ENCODE assay signal across 25 cellular contexts in genomic region chr22:21106000-21106399, GRCh38.
"Had no signal": no experiment of that assay in that cellular context is flagged by ENCODE, and none has a peak within 500 bp of the region (broad histone marks: within the 10 kb centered on the region; RNA-seq: fewer than 3 reads in every experiment).

No MANE protein-coding gene starts in this region.

- H3K27ac ChIP-seq: dorsolateral prefrontal cortex, esophagus squamous epithelium, left ventricle myocardium inferior, lower lobe of right lung, neutrophil, psoas muscle, spleen, testis, tibial nerve had no signal

- H3K36me3 ChIP-seq: esophagus squamous epithelium, left ventricle myocardium inferior, lower lobe of right lung, neutrophil, spleen, tibial nerve had no signal

- FAIRE-seq: endometrium, keratinocyte had no signal

- H3K4me3 ChIP-seq: dorsolateral prefrontal cortex, esophagus squamous epithelium, left ventricle myocardium inferior, lower lobe of right lung, psoas muscle, spleen, testis, tibial nerve had no signal

- H3K4me3 Mint-ChIP-seq: immature natural killer cell; naive thymus-derived CD4-positive, alpha-beta T cell; nephron progenitor cell; stimulated activated naive B cell treated with anti-CD40 and anti-IgM and Interleukin-4, amounts not matched to agents 10 μg/mL and 1 μg/mL and 100 μg/mL, for 72 hours; stimulated activated naive CD8-positive, alpha-beta T cell treated with anti-CD3 and anti-CD28 coated beads, Interleukin-15, amount 100 ng/mL, for 72 hours had no signal

- H3K4me1 ChIP-seq: psoas muscle had no signal

- H3K9me3 Mint-ChIP-seq: immature natural killer cell; nephron progenitor cell; stimulated activated naive B cell treated with anti-CD40 and anti-IgM and Interleukin-4, amounts not matched to agents 10 μg/mL and 1 μg/mL and 100 μg/mL, for 72 hours; stimulated activated naive CD8-positive, alpha-beta T cell treated with anti-CD3 and anti-CD28 coated beads, Interleukin-15, amount 100 ng/mL, for 72 hours had no signal

- ATAC-seq: left cardiac atrium; lower lobe of right lung; naive thymus-derived CD4-positive, alpha-beta T cell; psoas muscle; sciatic nerve; stimulated activated naive B cell treated with anti-CD40 and anti-IgM and Interleukin-4, amounts not matched to agents 10 μg/mL and 1 μg/mL and 100 μg/mL, for 72 hours; stimulated activated naive CD8-positive, alpha-beta T cell treated with anti-CD3 and anti-CD28 coated beads, Interleukin-15, amount 100 ng/mL, for 72 hours had no signal

- H3K9me3 ChIP-seq: esophagus squamous epithelium, left ventricle myocardium inferior, lower lobe of right lung, neutrophil, psoas muscle, spleen, testis, tibial nerve had no signal

- DNase-seq: cortex of kidney; dorsolateral prefrontal cortex; effector CD8-positive, alpha-beta T cell; esophagus squamous epithelium; foreskin fibroblast; immature natural killer cell; left cardiac atrium; left ventricle myocardium inferior; lower lobe of right lung; mesenchymal stem cell; naive thymus-derived CD4-positive, alpha-beta T cell; nephron progenitor cell; psoas muscle; spleen; stimulated activated CD4-positive, alpha-beta T cell treated with anti-CD3 and anti-CD28 coated beads, Interleukin-15, amount 100 ng/mL, for 24 hours; stimulated activated CD4-positive, alpha-beta T cell treated with anti-CD3 and anti-CD28 coated beads, Interleukin-1b, Interleukin-23, amount 100 ng/mL, for 48 hours; stimulated activated CD4-positive, alpha-beta T cell treated with anti-CD3 and anti-CD28 coated beads, Interleukin-4, amount 100 ng/mL, for 4 hours; stimulated activated naive B cell treated with anti-CD40 and anti-IgM and Interleukin-4, amounts not matched to agents 10 μg/mL and 1 μg/mL and 100 μg/mL, for 72 hours; stimulated activated naive CD8-positive, alpha-beta T cell treated with anti-CD3 and anti-CD28 coated beads, Interleukin-15, amount 100 ng/mL, for 72 hours; testis had no signal

- H3K27me3 ChIP-seq: testis, tibial nerve had no signal

- H3K27ac Mint-ChIP-seq: immature natural killer cell; naive thymus-derived CD4-positive, alpha-beta T cell; nephron progenitor cell; stimulated activated naive B cell treated with anti-CD40 and anti-IgM and Interleukin-4, amounts not matched to agents 10 μg/mL and 1 μg/mL and 100 μg/mL, for 72 hours; stimulated activated naive CD8-positive, alpha-beta T cell treated with anti-CD3 and anti-CD28 coated beads, Interleukin-15, amount 100 ng/mL, for 72 hours had no signal

- H3K36me3 Mint-ChIP-seq: immature natural killer cell; naive thymus-derived CD4-positive, alpha-beta T cell; stimulated activated naive B cell treated with anti-CD40 and anti-IgM and Interleukin-4, amounts not matched to agents 10 μg/mL and 1 μg/mL and 100 μg/mL, for 72 hours had no signal
